In genomic region chr7:37117261-37117660, GRCh38 we compare ENCODE assay signal across 24 cellular contexts.
DNase-seq lines count a peak whose midpoint lies in the region; ATAC-seq and TF ChIP-seq lines count a peak whose summit lies in the region.
"Had no signal": no experiment of that assay in that cellular context is flagged by ENCODE, and none has a peak within 500 bp of the region (broad histone marks: within the 10 kb centered on the region; RNA-seq: fewer than 3 reads in every experiment).

No MANE protein-coding gene starts in this region.

- no peak overlapping the region for H2AFZ ChIP-seq in neural progenitor cell (replicated peaks)

- CTCF ChIA-PET in activated CD4-positive, alpha-beta T cell treated with anti-CD3 and anti-CD28 coated beads, Interleukin-2, amount 10 ng/mL, durations not matched to agents 7 days and 5 days (lab: Charles Lee) = no interaction called here

- H3K4me3 ChIP-seq in H7 (ENCODE audit: insufficient read depth, low read depth, low read length) (no peak overlapping the region), neural progenitor cell (no peak overlapping the region)
- H3K4me3 ChIP-seq: smooth muscle cell, thoracic aorta, vagina had no signal

- no peaks in the 10 kb centered on the region for H4K20me1 ChIP-seq in neural progenitor cell (ENCODE audit: low read depth)

- peaks cover 13% of the 10 kb centered on the region for H3F3A ChIP-seq in neural progenitor cell (ENCODE audit: low read depth)

- peak overlapping the region; percentile 80 for H3K27ac ChIP-seq in neural progenitor cell
- H3K27ac ChIP-seq: HL-60, thoracic aorta, vagina had no signal

- H3K4me2 ChIP-seq in neural progenitor cell = peak overlapping the region; percentile 60
- H3K4me2 ChIP-seq: smooth muscle cell had no signal

- H3K36me3 ChIP-seq in H7 (replicated peaks; ENCODE audit: control insufficient read depth, insufficient read depth, low read length) = no peaks in the 10 kb centered on the region
- H3K36me3 ChIP-seq in neural progenitor cell = peaks cover 7% of the 10 kb centered on the region
- H3K36me3 ChIP-seq: thoracic aorta, vagina had no signal

- H3K36me3 Mint-ChIP-seq in neural progenitor cell = peaks cover 5% of the 10 kb centered on the region
- H3K36me3 Mint-ChIP-seq in activated CD4-positive, alpha-beta T cell treated with anti-CD3 and anti-CD28 coated beads, Interleukin-2, amount 10 ng/mL, durations not matched to agents 7 days and 5 days (ENCODE audit: low read depth) = peaks cover 41% of the 10 kb centered on the region

- no peak for ATAC-seq in HG02870 (IDR thresholded peaks at IDR 0.05; ENCODE audit: unreplicated experiment)
- ATAC-seq: activated CD4-positive, CD25-positive, alpha-beta regulatory T cell treated with anti-CD3 and anti-CD28 coated beads, Interleukin-2, amount 50 U/mL, for 24 hours; activated CD8-positive, alpha-beta T cell treated with anti-CD3 and anti-CD28 coated beads for 36 hours; left cardiac atrium had no signal

- no peaks in the 10 kb centered on the region for H3K27me3 ChIP-seq in H7 (ENCODE audit: control insufficient read depth, insufficient read depth, low read length)
- H3K27me3 ChIP-seq in neural progenitor cell = no peaks in the 10 kb centered on the region
- H3K27me3 ChIP-seq: vagina had no signal

- no peak overlapping the region for H3K4me3 Mint-ChIP-seq in neural progenitor cell
- no peak overlapping the region for H3K4me3 Mint-ChIP-seq in activated CD4-positive, alpha-beta T cell treated with anti-CD3 and anti-CD28 coated beads, Interleukin-2, amount 10 ng/mL, durations not matched to agents 7 days and 5 days
- H3K4me3 Mint-ChIP-seq: activated CD8-positive, alpha-beta T cell treated with anti-CD3 and anti-CD28 coated beads for 36 hours; IgD-negative memory B cell had no signal

- peaks cover 25% of the 10 kb centered on the region for H3K4me1 ChIP-seq in neural progenitor cell
- H3K4me1 ChIP-seq: vagina had no signal

- intact Hi-C loops in posterior cingulate gyrus (cut with DNase I) = no loop called here

- POLR2A ChIA-PET in activated CD4-positive, alpha-beta T cell treated with anti-CD3 and anti-CD28 coated beads, Interleukin-2, amount 10 ng/mL, durations not matched to agents 7 days and 5 days (lab: Charles Lee) = no interaction called here

- DNase-seq in H7 = peak; percentile 52
- DNase-seq in NCI-H69 (lab: John Stamatoyannopoulos, UW) = peak; percentile 61
- DNase-seq in iPS DF 19.7 (ENCODE audit: low read depth, low spot score) = peak; percentile 70
- DNase-seq in neural progenitor cell (ENCODE audit: low spot score) = peak; percentile 56
- DNase-seq in posterior cingulate gyrus = no peak
- no peak for DNase-seq in activated CD4-positive, alpha-beta T cell treated with anti-CD3 and anti-CD28 coated beads, Interleukin-2, amount 10 ng/mL, durations not matched to agents 7 days and 5 days
- DNase-seq in activated T-cell treated with anti-CD3 and anti-CD28 coated beads, Interleukin-2, amount 50 U/mL, for 48 hours = no peak
- DNase-seq: activated CD8-positive, alpha-beta T cell treated with anti-CD3 and anti-CD28 coated beads for 36 hours; activated naive CD4-positive, alpha-beta T cell; activated T-cell treated with anti-CD3 and anti-CD28 coated beads for 4 hours; HCEC 1CT; left cardiac atrium; mammary epithelial cell; NCI-H446 treated with DMSO at 0.1 percent for 48 hours; NK-92 treated with Interleukin-12 subunit alpha and Interleukin-12 subunit beta, amount 100 ng/mL, for 24 hours; SHP77; stimulated activated CD4-positive, alpha-beta T cell treated with anti-CD3 and anti-CD28 coated beads, Interleukin-2, amount 100 ng/mL, for 24 hours had no signal

- peaks cover 6% of the 10 kb centered on the region for H3K9me3 ChIP-seq in neural progenitor cell (ENCODE audit: low read depth)
- H3K9me3 ChIP-seq: thoracic aorta, vagina had no signal

- H3K79me2 ChIP-seq in neural progenitor cell (ENCODE audit: low read depth) = no peaks in the 10 kb centered on the region

- H3K9me3 Mint-ChIP-seq in neural progenitor cell = peaks cover 25% of the 10 kb centered on the region
- peaks cover 5% of the 10 kb centered on the region for H3K9me3 Mint-ChIP-seq in activated CD4-positive, alpha-beta T cell treated with anti-CD3 and anti-CD28 coated beads, Interleukin-2, amount 10 ng/mL, durations not matched to agents 7 days and 5 days
- H3K9me3 Mint-ChIP-seq: IgD-negative memory B cell had no signal

- H3K4me1 Mint-ChIP-seq in neural progenitor cell = peaks cover 19% of the 10 kb centered on the region
- H3K4me1 Mint-ChIP-seq in activated CD4-positive, alpha-beta T cell treated with anti-CD3 and anti-CD28 coated beads, Interleukin-2, amount 10 ng/mL, durations not matched to agents 7 days and 5 days = peaks cover 15% of the 10 kb centered on the region

- H3K27ac Mint-ChIP-seq in neural progenitor cell = peak overlapping the region; percentile 52
- no peak overlapping the region for H3K27ac Mint-ChIP-seq in activated CD4-positive, alpha-beta T cell treated with anti-CD3 and anti-CD28 coated beads, Interleukin-2, amount 10 ng/mL, durations not matched to agents 7 days and 5 days
- H3K27ac Mint-ChIP-seq: activated CD8-positive, alpha-beta T cell treated with anti-CD3 and anti-CD28 coated beads for 36 hours; IgD-negative memory B cell had no signal

- peaks cover 3% of the 10 kb centered on the region for H3K27me3 Mint-ChIP-seq in neural progenitor cell (ENCODE audit: insufficient read depth, low read depth)
- no peaks in the 10 kb centered on the region for H3K27me3 Mint-ChIP-seq in activated CD4-positive, alpha-beta T cell treated with anti-CD3 and anti-CD28 coated beads, Interleukin-2, amount 10 ng/mL, durations not matched to agents 7 days and 5 days
- H3K27me3 Mint-ChIP-seq: activated CD8-positive, alpha-beta T cell treated with anti-CD3 and anti-CD28 coated beads for 36 hours; IgD-negative memory B cell had no signal

- TF ChIP-seq CTCF in neural progenitor cell (IDR thresholded peaks at IDR 0.05) = no peak

- H3K9ac ChIP-seq in neural progenitor cell = no peak overlapping the region

Comparison
In these comparisons a context has a peak if more than half of its experiments do, and no peak if none do; other contexts are left out.
1. DNase-seq: peak in H7 (single experiment), NCI-H69 (single experiment), iPS DF 19.7 (single experiment) and neural progenitor cell (single experiment); none in posterior cingulate gyrus (0 of 10), activated CD4-positive, alpha-beta T cell treated with anti-CD3 and anti-CD28 coated beads, Interleukin-2, amount 10 ng/mL, durations not matched to agents 7 days and 5 days (single experiment) and activated T-cell treated with anti-CD3 and anti-CD28 coated beads, Interleukin-2, amount 50 U/mL, for 48 hours (0 of 2).